In the genomic region with DNA sequence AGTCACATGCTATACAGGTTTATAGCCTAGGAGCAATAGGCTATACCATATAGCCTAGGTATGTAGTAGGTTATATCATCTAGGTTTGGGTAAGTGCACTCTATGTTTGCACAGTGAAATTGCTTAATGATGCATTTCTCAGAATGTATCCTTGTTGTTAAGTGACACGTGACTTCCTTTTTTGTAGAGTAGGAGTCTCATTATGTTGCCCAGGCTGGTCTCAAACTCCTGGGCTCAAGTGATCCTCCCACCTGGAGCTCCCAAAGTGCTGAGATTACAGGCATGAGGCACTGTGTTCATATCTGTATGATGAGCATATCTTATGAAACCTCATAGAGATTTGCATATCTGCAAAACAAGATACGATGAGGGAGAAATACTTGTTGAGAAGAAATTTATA, we compare ENCODE assay signal across 15 cellular contexts. TPM values are rescaled to one million over a fixed set of nuclear protein-coding genes. Genes with fewer than 3 reads are reported as not detected.
A peak's percentile ranks its signal among the peaks of the same experiment; 100 is the strongest.
DNase-seq lines count a peak whose midpoint lies in the region; ATAC-seq and TF ChIP-seq lines count a peak whose summit lies in the region.
"Had no signal": no experiment of that assay in that cellular context is flagged by ENCODE, and none has a peak within 500 bp of the region (broad histone marks: within the 10 kb centered on the region; RNA-seq: fewer than 3 reads in every experiment).

No MANE protein-coding gene starts in this region.

- TF ChIP-seq CTCF in mucosa of descending colon (IDR thresholded peaks at IDR 0.05), result no peak

- ATAC-seq in mucosa of descending colon, result peak; percentile 97
- ATAC-seq: gastrocnemius medialis; stimulated activated naive CD8-positive, alpha-beta T cell treated with anti-CD3 and anti-CD28 coated beads, Interleukin-15, amount 100 ng/mL, for 72 hours had no signal

- in situ Hi-C loops in G401 (cut with HindIII; ENCODE audit: low sequenced_read_pairs), result no loop called here

- H3K4me3 ChIP-seq in mucosa of descending colon, result no peak overlapping the region
- H3K4me3 ChIP-seq: gastrocnemius medialis, upper lobe of left lung had no signal

- no peaks in the 10 kb centered on the region for H3K9me3 ChIP-seq in mucosa of descending colon
- H3K9me3 ChIP-seq: gastrocnemius medialis, upper lobe of left lung had no signal

- intact Hi-C loops in mucosa of descending colon (cut with DNase I, micrococcal nuclease), result no loop called here

- peak; percentile 5 for DNase-seq in NCI-H345 (lab: John Stamatoyannopoulos, UW)
- DNase-seq in NCI-H345 treated with DMSO at 0.1 percent for 48 hours (lab: John Stamatoyannopoulos, UW; ENCODE audit: unreplicated experiment), result no peak
- DNase-seq in NCI-H1417 treated with DMSO at 0.1 percent for 48 hours (lab: John Stamatoyannopoulos, UW), result peak; percentile 44
- peak; percentile 70 to 87 for DNase-seq in NCI-H526 (lab: John Stamatoyannopoulos, UW)
- DNase-seq in mucosa of descending colon, result no peak
- DNase-seq in G401 (ENCODE audit: low spot score), result no peak
- no peak for DNase-seq in COLO668 (lab: John Stamatoyannopoulos, UW; ENCODE audit: unreplicated experiment)
- no peak for DNase-seq in A172 (ENCODE audit: low spot score)
- DNase-seq: activated CD8-positive, alpha-beta memory T cell treated with anti-CD3 and anti-CD28 coated beads for 24 hours; dermis blood vessel endothelial cell; gastrocnemius medialis; HFFc6; stimulated activated naive CD8-positive, alpha-beta T cell treated with anti-CD3 and anti-CD28 coated beads, Interleukin-15, amount 100 ng/mL, for 72 hours; upper lobe of left lung; WERI-Rb-1 had no signal

- peaks cover 10% of the 10 kb centered on the region for H3K4me1 ChIP-seq in mucosa of descending colon (ENCODE audit: low read depth)
- H3K4me1 ChIP-seq: gastrocnemius medialis, upper lobe of left lung had no signal

- no peaks in the 10 kb centered on the region for H3K36me3 ChIP-seq in mucosa of descending colon (ENCODE audit: low read depth)
- H3K36me3 ChIP-seq: gastrocnemius medialis, upper lobe of left lung, WERI-Rb-1 had no signal

RNA-seq across cellular contexts. Expression of a gene that starts 13.8 kb away (rescaled TPM):
- 10 to 100 TPM; 19.6 to 25.9 (median 22.3) TPM for total RNA-seq in mucosa of descending colon
- total RNA-seq in G401 (2014; rRNA removed; shearing (Covaris generic)), result 16.8 and 19.8 TPM in 2 replicates
- 52.0 and 53.3 TPM in 2 replicates for total RNA-seq in A172 (2014; rRNA removed; shearing (Covaris generic))

RNA-seq across cellular contexts. Expression of a gene that starts 53.6 kb away (rescaled TPM):
- 10 to 100 TPM; 21.1 to 25.1 (median 23.4) TPM for total RNA-seq in mucosa of descending colon
- total RNA-seq in G401 (2014; rRNA removed; shearing (Covaris generic)), result 15.3 and 23.0 TPM in 2 replicates
- total RNA-seq in A172 (2014; rRNA removed; shearing (Covaris generic)), result 24.4 and 26.2 TPM in 2 replicates

RNA-seq across cellular contexts. Expression of a gene that starts 53.8 kb away (rescaled TPM):
- 1 to 10 TPM; 5.5 to 8.3 (median 6.7) TPM for total RNA-seq in mucosa of descending colon
- total RNA-seq in G401 (2014; rRNA removed; shearing (Covaris generic)), result 17.6 and 22.0 TPM in 2 replicates
- 19.7 and 20.1 TPM in 2 replicates for total RNA-seq in A172 (2014; rRNA removed; shearing (Covaris generic))

Comparison
In these comparisons a context has a peak if more than half of its experiments do, and no peak if none do; other contexts are left out.
1. DNase-seq: peak in NCI-H345 (single experiment), NCI-H1417 treated with DMSO at 0.1 percent for 48 hours (single experiment) and NCI-H526 (2 of 2); none in NCI-H345 treated with DMSO at 0.1 percent for 48 hours (single experiment), mucosa of descending colon (0 of 3), G401 (single experiment), COLO668 (single experiment) and A172 (single experiment).